8 cellular contexts compared by ENCODE assay signal in the genomic region with DNA sequence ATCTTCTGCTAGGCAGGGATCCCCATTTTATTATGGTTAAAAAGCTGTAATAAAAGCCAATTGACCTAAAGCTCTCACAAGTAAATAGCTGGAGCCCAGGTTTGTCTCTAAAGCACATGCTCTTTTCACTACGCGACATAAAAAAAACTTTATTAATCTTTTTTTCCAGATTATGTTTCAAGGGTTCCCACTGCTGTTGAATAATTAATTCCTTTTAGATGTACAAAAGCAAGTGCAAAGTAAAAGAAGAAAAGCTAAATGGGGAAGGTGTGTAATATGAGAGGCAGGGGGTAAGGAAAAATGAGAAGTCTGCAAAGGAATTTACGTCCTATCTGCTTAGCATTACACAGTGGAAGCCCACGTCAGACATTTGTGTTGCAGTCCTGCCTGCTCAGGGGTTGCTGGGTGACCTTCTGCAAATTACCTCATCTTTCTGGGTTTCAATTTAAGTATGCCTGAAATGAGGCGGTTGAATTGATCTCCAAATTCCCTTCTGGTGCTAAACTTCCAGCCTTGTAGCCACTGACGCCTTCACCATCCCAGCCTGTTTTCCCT. TPM values are rescaled to one million over a fixed set of nuclear protein-coding genes. Genes with fewer than 3 reads are reported as not detected.
A peak's percentile ranks its signal among the peaks of the same experiment; 100 is the strongest.
DNase-seq lines count a peak whose midpoint lies in the region; ATAC-seq and TF ChIP-seq lines count a peak whose summit lies in the region.

No MANE protein-coding gene starts in this region.

- intact Hi-C loops in lower lobe of right lung (cut with DNase I), result no loop called here

- DNase-seq in D341Med (ENCODE audit: low spot score) (peak; percentile 31), HT1080 (ENCODE audit: low read depth) (peak; percentile 66), dermis microvascular lymphatic vessel endothelial cell (ENCODE audit: low read depth in 2 of 2) (peak; percentile 57 to 78), lower lobe of right lung (peak; percentile 65), DMS153 (lab: John Stamatoyannopoulos, UW) (no peak)

- H3K27ac Mint-ChIP-seq in T-helper 1 cell treated with Interleukin-12 subunit alpha and Interleukin-12 subunit beta and Interleukin-4 antibody, amounts not matched to agents 30 μg/mL and 1 μg/mL, for 36 hours, result peak overlapping the region; percentile 100
- peak overlapping the region; percentile 99 for H3K27ac Mint-ChIP-seq in stimulated activated memory B cell treated with anti-CD40 and anti-IgM and Interleukin-4, amounts not matched to agents 10 μg/mL and 1 μg/mL and 100 μg/mL, for 72 hours

- H3K4me1 Mint-ChIP-seq in T-helper 1 cell treated with Interleukin-12 subunit alpha and Interleukin-12 subunit beta and Interleukin-4 antibody, amounts not matched to agents 30 μg/mL and 1 μg/mL, for 36 hours (ENCODE audit: low read depth), result peaks cover 53% of the 10 kb centered on the region
- peaks cover 38% of the 10 kb centered on the region for H3K4me1 Mint-ChIP-seq in stimulated activated memory B cell treated with anti-CD40 and anti-IgM and Interleukin-4, amounts not matched to agents 10 μg/mL and 1 μg/mL and 100 μg/mL, for 72 hours

- H3K36me3 ChIP-seq in lower lobe of right lung, result peaks cover 5% of the 10 kb centered on the region

- TF ChIP-seq CTCF in lower lobe of right lung (IDR thresholded peaks at IDR 0.05), result no peak

- H3K4me3 Mint-ChIP-seq in T-helper 1 cell treated with Interleukin-12 subunit alpha and Interleukin-12 subunit beta and Interleukin-4 antibody, amounts not matched to agents 30 μg/mL and 1 μg/mL, for 36 hours, result peak overlapping the region; percentile 98
- peak overlapping the region; percentile 94 for H3K4me3 Mint-ChIP-seq in stimulated activated memory B cell treated with anti-CD40 and anti-IgM and Interleukin-4, amounts not matched to agents 10 μg/mL and 1 μg/mL and 100 μg/mL, for 72 hours

- H3K9me3 ChIP-seq in lower lobe of right lung, result no peaks in the 10 kb centered on the region

- no peaks in the 10 kb centered on the region for H3K27me3 Mint-ChIP-seq in T-helper 1 cell treated with Interleukin-12 subunit alpha and Interleukin-12 subunit beta and Interleukin-4 antibody, amounts not matched to agents 30 μg/mL and 1 μg/mL, for 36 hours (ENCODE audit: low read depth)
- no peaks in the 10 kb centered on the region for H3K27me3 Mint-ChIP-seq in stimulated activated memory B cell treated with anti-CD40 and anti-IgM and Interleukin-4, amounts not matched to agents 10 μg/mL and 1 μg/mL and 100 μg/mL, for 72 hours

- no peaks in the 10 kb centered on the region for H3K27me3 ChIP-seq in lower lobe of right lung (ENCODE audit: low read depth)

- ATAC-seq in GM21367 (IDR thresholded peaks at IDR 0.05; ENCODE audit: unreplicated experiment), result peak; percentile 20
- ATAC-seq in lower lobe of right lung, result peak; percentile 57 to 70
- peak; percentile 63 for ATAC-seq in stimulated activated memory B cell treated with anti-CD40 and anti-IgM and Interleukin-4, amounts not matched to agents 10 μg/mL and 1 μg/mL and 100 μg/mL, for 72 hours

- H3K4me1 ChIP-seq in lower lobe of right lung, result peaks cover 53% of the 10 kb centered on the region

- H3K27ac ChIP-seq in lower lobe of right lung, result peak overlapping the region; percentile 97

- peak overlapping the region; percentile 66 for H3K4me3 ChIP-seq in lower lobe of right lung

- peaks cover 29% of the 10 kb centered on the region for H3K36me3 Mint-ChIP-seq in T-helper 1 cell treated with Interleukin-12 subunit alpha and Interleukin-12 subunit beta and Interleukin-4 antibody, amounts not matched to agents 30 μg/mL and 1 μg/mL, for 36 hours (ENCODE audit: low read depth)
- peaks cover 8% of the 10 kb centered on the region for H3K36me3 Mint-ChIP-seq in stimulated activated memory B cell treated with anti-CD40 and anti-IgM and Interleukin-4, amounts not matched to agents 10 μg/mL and 1 μg/mL and 100 μg/mL, for 72 hours

- H3K9me3 Mint-ChIP-seq in T-helper 1 cell treated with Interleukin-12 subunit alpha and Interleukin-12 subunit beta and Interleukin-4 antibody, amounts not matched to agents 30 μg/mL and 1 μg/mL, for 36 hours, result peaks cover 8% of the 10 kb centered on the region
- no peaks in the 10 kb centered on the region for H3K9me3 Mint-ChIP-seq in stimulated activated memory B cell treated with anti-CD40 and anti-IgM and Interleukin-4, amounts not matched to agents 10 μg/mL and 1 μg/mL and 100 μg/mL, for 72 hours

RNA-seq across cellular contexts. Expression of gene NABP1, which starts 0.8 kb away (rescaled TPM):
- total RNA-seq in HT1080 (2014; rRNA removed; shearing (Covaris generic)), result 39.2 and 48.1 TPM in 2 replicates
- polyA plus RNA-seq in HT1080 (2015; cell fraction: cytosol; rRNA removed), result 29.3 and 30.0 TPM in 2 replicates
- polyA plus RNA-seq in HT1080 (2015; cell fraction: nucleus; rRNA removed), result 326 and 328 TPM in 2 replicates
- total RNA-seq in dermis microvascular lymphatic vessel endothelial cell, result 8.5 and 10.3 TPM in 2 replicates
- total RNA-seq in lower lobe of right lung, result 48.6 TPM
